In the genomic region with DNA sequence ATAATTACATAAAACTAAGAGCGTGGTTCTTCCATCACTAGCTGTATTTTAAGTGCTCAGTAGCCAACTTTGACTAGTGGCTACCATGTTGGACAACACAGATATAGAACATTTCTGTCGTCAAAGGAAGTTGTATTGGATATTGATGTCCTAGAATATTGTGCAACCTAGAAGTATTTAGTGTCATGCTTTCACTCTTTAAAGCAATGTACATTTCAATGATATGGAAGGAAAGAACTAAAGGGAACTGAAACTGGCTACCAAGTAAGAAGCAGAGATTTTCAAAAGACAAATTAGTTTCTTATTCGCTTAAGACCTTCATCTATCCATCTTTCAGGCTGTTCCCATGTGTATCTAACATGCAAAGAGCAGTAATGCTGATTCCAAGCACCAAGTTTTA, we compare ENCODE assay signal across 14 cellular contexts.
DNase-seq lines count a peak whose midpoint lies in the region; ATAC-seq and TF ChIP-seq lines count a peak whose summit lies in the region.
"Had no signal": no experiment of that assay in that cellular context is flagged by ENCODE, and none has a peak within 500 bp of the region (broad histone marks: within the 10 kb centered on the region; RNA-seq: fewer than 3 reads in every experiment).

No MANE protein-coding gene starts in this region.

- peak; percentile 32 for ATAC-seq in GM19372 (IDR thresholded peaks at IDR 0.05; ENCODE audit: low read depth, unreplicated experiment)
- ATAC-seq in HG03175 (IDR thresholded peaks at IDR 0.05; ENCODE audit: unreplicated experiment), result peak; percentile 40
- ATAC-seq in naive thymus-derived CD8-positive, alpha-beta T cell, result no peak
- ATAC-seq: activated naive CD4-positive, alpha-beta T cell treated with anti-CD3 and anti-CD28 coated beads, Interleukin-2, amount 50 U/mL, for 72 hours had no signal

- no peaks in the 10 kb centered on the region for H3K27me3 Mint-ChIP-seq in type B pancreatic cell
- no peaks in the 10 kb centered on the region for H3K27me3 Mint-ChIP-seq in naive thymus-derived CD8-positive, alpha-beta T cell
- H3K27me3 Mint-ChIP-seq: activated CD4-positive, alpha-beta memory T cell treated with anti-CD3 and anti-CD28 coated beads, Interleukin-2, amount 10 ng/mL, durations not matched to agents 7 days and 5 days had no signal

- CTCF ChIA-PET in RWPE1 (lab: Yijun Ruan, JAX), result no interaction called here

- H3K36me3 Mint-ChIP-seq in type B pancreatic cell, result peaks cover 65% of the 10 kb centered on the region
- peaks cover 10 to 93% (median 12%) of the 10 kb centered on the region in 3 donors for H3K36me3 Mint-ChIP-seq in naive thymus-derived CD8-positive, alpha-beta T cell

- TF ChIP-seq CTCF in GM10266 (IDR thresholded peaks at IDR 0.05; ENCODE audit: control insufficient read depth, insufficient read depth, low read depth, missing control alignments), result no peak
- no peak for TF ChIP-seq CTCF in WERI-Rb-1 (IDR thresholded peaks at IDR 0.05; ENCODE audit: low read depth, low read length)
- no peak for TF ChIP-seq CTCF in type B pancreatic cell (conservative IDR thresholded peaks at IDR 0.05)
- no peak for TF ChIP-seq CTCF in RWPE1 (conservative IDR thresholded peaks at IDR 0.05; ENCODE audit: low read depth)

- POLR2A ChIA-PET in naive thymus-derived CD8-positive, alpha-beta T cell (lab: Charles Lee), result no interaction called here
- POLR2A ChIA-PET in RWPE1 (lab: Yijun Ruan, JAX; ENCODE audit: low non-redundant PET), result no interaction called here

- peak; percentile 12 for DNase-seq in GM10266 (ENCODE audit: extremely low spot score)
- DNase-seq in WERI-Rb-1, result no peak
- no peak for DNase-seq in type B pancreatic cell (ENCODE audit: extremely low spot score, unreplicated experiment)
- DNase-seq in naive thymus-derived CD8-positive, alpha-beta T cell, result no peak
- DNase-seq in NCI-H774 (lab: John Stamatoyannopoulos, UW), result no peak
- no peak for DNase-seq in RWPE1 (ENCODE audit: low spot score)
- DNase-seq: activated CD4-positive, alpha-beta memory T cell treated with anti-CD3 and anti-CD28 coated beads, Interleukin-2, amount 10 ng/mL, durations not matched to agents 7 days and 5 days; foreskin fibroblast; NCI-H1092; NCI-H524 treated with DMSO at 0.1 percent for 48 hours; stimulated activated CD4-positive, alpha-beta T cell treated with anti-CD3 and anti-CD28 coated beads, Interleukin-2, amount 100 ng/mL, for 48 hours had no signal

- H3K9me3 Mint-ChIP-seq in type B pancreatic cell, result no peaks in the 10 kb centered on the region
- H3K9me3 Mint-ChIP-seq in naive thymus-derived CD8-positive, alpha-beta T cell, result no peaks in the 10 kb centered on the region
- H3K9me3 Mint-ChIP-seq: activated CD4-positive, alpha-beta memory T cell treated with anti-CD3 and anti-CD28 coated beads, Interleukin-2, amount 10 ng/mL, durations not matched to agents 7 days and 5 days; activated naive CD4-positive, alpha-beta T cell treated with anti-CD3 and anti-CD28 coated beads, Interleukin-2, amount 50 U/mL, for 72 hours had no signal

- H3K4me3 ChIP-seq in WERI-Rb-1 (ENCODE audit: low read depth, low read length), result peak overlapping the region; percentile 17

- no peak overlapping the region for H3K4me3 Mint-ChIP-seq in type B pancreatic cell
- no peak overlapping the region for H3K4me3 Mint-ChIP-seq in naive thymus-derived CD8-positive, alpha-beta T cell
- H3K4me3 Mint-ChIP-seq: activated CD4-positive, alpha-beta memory T cell treated with anti-CD3 and anti-CD28 coated beads, Interleukin-2, amount 10 ng/mL, durations not matched to agents 7 days and 5 days had no signal

- H3K4me1 Mint-ChIP-seq in type B pancreatic cell (ENCODE audit: unreplicated experiment), result peaks cover 21% of the 10 kb centered on the region
- H3K4me1 Mint-ChIP-seq in naive thymus-derived CD8-positive, alpha-beta T cell, result peaks cover 25 to 46% (median 43%) of the 10 kb centered on the region in 4 donors

- peaks cover 86% of the 10 kb centered on the region for H3K36me3 ChIP-seq in WERI-Rb-1

- H3K27me3 ChIP-seq in WERI-Rb-1 (ENCODE audit: insufficient read depth, low read depth, severe bottlenecking), result no peaks in the 10 kb centered on the region

- no peaks in the 10 kb centered on the region for H3K9me3 ChIP-seq in WERI-Rb-1 (ENCODE audit: severe bottlenecking)

- H3K27ac ChIP-seq in WERI-Rb-1 (peak overlapping the region; percentile 73), RWPE1 (no peak overlapping the region)

- H3K27ac Mint-ChIP-seq in type B pancreatic cell, result no peak overlapping the region
- H3K27ac Mint-ChIP-seq in naive thymus-derived CD8-positive, alpha-beta T cell, result peak overlapping the region in 3 of 10 donors; percentile 11 to 34 (median 12)
- H3K27ac Mint-ChIP-seq: activated CD4-positive, alpha-beta memory T cell treated with anti-CD3 and anti-CD28 coated beads, Interleukin-2, amount 10 ng/mL, durations not matched to agents 7 days and 5 days had no signal

Comparison
In these comparisons a context has a peak if more than half of its experiments do, and no peak if none do; other contexts are left out.
1. ATAC-seq: peak in GM19372 (single experiment) and HG03175 (single experiment); none in naive thymus-derived CD8-positive, alpha-beta T cell (0 of 2).